8 cellular contexts compared by ENCODE assay signal in genomic region chr6:26329763-26330511, GRCh38. TPM values are rescaled to one million over a fixed set of nuclear protein-coding genes. Genes with fewer than 3 reads are reported as not detected.
DNase-seq lines count a peak whose midpoint lies in the region; ATAC-seq, FAIRE-seq and TF ChIP-seq lines count a peak whose summit lies in the region.

No MANE protein-coding gene starts in this region.

- H3K27ac ChIP-seq in WERI-Rb-1 (no peak overlapping the region), ectodermal cell (ENCODE audit: insufficient read depth, low read depth, low read length, poor library complexity, severe bottlenecking) (no peak overlapping the region)

- H3K9me3 ChIP-seq in WERI-Rb-1 (ENCODE audit: severe bottlenecking), result no peaks in the 10 kb centered on the region
- H3K9me3 ChIP-seq in ectodermal cell (ENCODE audit: control insufficient read depth, low read length), result no peaks in the 10 kb centered on the region

- H3K27me3 ChIP-seq in WERI-Rb-1 (ENCODE audit: insufficient read depth, low read depth, severe bottlenecking) (no peaks in the 10 kb centered on the region), ectodermal cell (ENCODE audit: control insufficient read depth, insufficient read depth, low read length, poor library complexity, severe bottlenecking) (peaks cover 54% of the 10 kb centered on the region)

- no peaks in the 10 kb centered on the region for H3K36me3 ChIP-seq in WERI-Rb-1
- H3K36me3 ChIP-seq in ectodermal cell (ENCODE audit: control insufficient read depth, insufficient read depth, low read length), result no peaks in the 10 kb centered on the region

- FAIRE-seq in GM18507 (lab: Jason Lieb, UNC), result peak; percentile 50

- peak overlapping the region; percentile 83 for H3K4me3 ChIP-seq in WERI-Rb-1 (ENCODE audit: low read depth, low read length)
- peak overlapping the region; percentile 55 for H3K4me3 ChIP-seq in ectodermal cell (ENCODE audit: insufficient read depth, low read depth, low read length)

- no peak for TF ChIP-seq CTCF in WERI-Rb-1 (IDR thresholded peaks at IDR 0.05; ENCODE audit: low read depth, low read length)

- ATAC-seq in GM21529 (IDR thresholded peaks at IDR 0.05; ENCODE audit: unreplicated experiment), result no peak

- no peaks in the 10 kb centered on the region for H3K4me1 ChIP-seq in ectodermal cell (ENCODE audit: control insufficient read depth, insufficient read depth, low read length)

- DNase-seq in GM18507 (ENCODE audit: extremely low spot score, insufficient read length, low read depth) (no peak), NCI-H1930 (lab: John Stamatoyannopoulos, UW) (peak; percentile 48 to 66), WERI-Rb-1 (peak; percentile 78), pons (ENCODE audit: low spot score) (peak; percentile 39), DMS153 treated with DMSO at 0.1 percent for 48 hours (lab: John Stamatoyannopoulos, UW; ENCODE audit: unreplicated experiment) (no peak), mesenteric fat pad (ENCODE audit: low spot score) (no peak)

- WGBS in ectodermal cell, 2 experiments, result 17 to 25% methylated on average over 12 to 16 of the region's 16 CpGs

RNA-seq across cellular contexts. Expression of gene BTN3A2, which starts 35.1 kb away (rescaled TPM):
- polyA plus RNA-seq in ectodermal cell (2013, experiment 1 of 4), result 6.4 TPM
- polyA plus RNA-seq in ectodermal cell (2013, experiment 2 of 4), result 4.5 TPM
- polyA plus RNA-seq in ectodermal cell (2013, experiment 3 of 4), result 3.4 TPM
- polyA plus RNA-seq in ectodermal cell (2013, experiment 4 of 4), result 3.0 TPM
- total RNA-seq in mesenteric fat pad, result 9.1 TPM

RNA-seq across cellular contexts. Expression of gene BTN2A2, which starts 53.0 kb away (rescaled TPM):
- polyA plus RNA-seq in ectodermal cell (2013, experiment 1 of 4), result 16.2 TPM
- 21.1 TPM for polyA plus RNA-seq in ectodermal cell (2013, experiment 2 of 4)
- polyA plus RNA-seq in ectodermal cell (2013, experiment 3 of 4), result 15.4 TPM
- polyA plus RNA-seq in ectodermal cell (2013, experiment 4 of 4), result 15.7 TPM
- 5.6 TPM for total RNA-seq in mesenteric fat pad

Comparison
In these comparisons a context has a peak if more than half of its experiments do, and no peak if none do; other contexts are left out.
1. DNase-seq: peak in NCI-H1930 (2 of 2), WERI-Rb-1 (single experiment) and pons (single experiment); none in GM18507 (single experiment), DMS153 treated with DMSO at 0.1 percent for 48 hours (single experiment) and mesenteric fat pad (single experiment).